1 cellular context compared by ENCODE assay signal in genomic region chr1:22592919-22593790, GRCh38.
TF ChIP-seq lines count a peak whose summit lies in the region.

No MANE protein-coding gene starts in this region.

TF ChIP-seq in WTC11, 78 proteins besides CTCF, POLR2A, EP300 and RAD21 (continued from another document):
- 0 out of 2 replicates have a peak, but pooled peaks have one; percentile 77 for TF ChIP-seq ZNF121 (CRISPR knock-in tag; IDR thresholded peaks at IDR 0.05)
- TF ChIP-seq ZNF219 (CRISPR knock-in tag; IDR thresholded peaks at IDR 0.05; ENCODE audit: borderline replicate concordance), result no peak
